Comparison of ENCODE assay signal across 21 cellular contexts in genomic region chr11:88183233-88183632, GRCh38. TPM values are rescaled to one million over a fixed set of nuclear protein-coding genes. Genes with fewer than 3 reads are reported as not detected.
DNase-seq lines count a peak whose midpoint lies in the region; ATAC-seq and TF ChIP-seq lines count a peak whose summit lies in the region.
"Had no signal": no experiment of that assay in that cellular context is flagged by ENCODE, and none has a peak within 500 bp of the region (broad histone marks: within the 10 kb centered on the region; RNA-seq: fewer than 3 reads in every experiment).

No MANE protein-coding gene starts in this region.

- peaks cover 4% of the 10 kb centered on the region for H3K9me3 Mint-ChIP-seq in neural progenitor cell

- H3K27ac ChIP-seq in thyroid gland (no peak overlapping the region), neural progenitor cell (no peak overlapping the region)
- H3K27ac ChIP-seq: HL-60 had no signal

- peak; percentile 73 for ATAC-seq in esophagus mucosa
- ATAC-seq: K562, SK-N-SH treated with all-trans-retinoic acid at 6 μM for 48 hours had no signal

- H3K4me3 Mint-ChIP-seq in neural progenitor cell = no peak overlapping the region
- H3K4me3 Mint-ChIP-seq: B cell; CD4-positive, CD25-positive, alpha-beta regulatory T cell had no signal

- H3K4me3 ChIP-seq in thyroid gland (replicated peaks in 1 of 3) = no peak overlapping the region
- no peak overlapping the region for H3K4me3 ChIP-seq in lower leg skin (ENCODE audit: low read depth, poor library complexity, severe bottlenecking)
- H3K4me3 ChIP-seq in neural progenitor cell = no peak overlapping the region
- H3K4me3 ChIP-seq: K562 had no signal

- H3K36me3 ChIP-seq in thyroid gland (no peaks in the 10 kb centered on the region), neural progenitor cell (no peaks in the 10 kb centered on the region)

- no peaks in the 10 kb centered on the region for H4K20me1 ChIP-seq in neural progenitor cell (ENCODE audit: low read depth)

- H3K79me2 ChIP-seq in neural progenitor cell (ENCODE audit: low read depth) = no peaks in the 10 kb centered on the region

- no peak overlapping the region for H3K4me2 ChIP-seq in neural progenitor cell

- H3K27me3 ChIP-seq in thyroid gland = no peaks in the 10 kb centered on the region
- no peaks in the 10 kb centered on the region for H3K27me3 ChIP-seq in neural progenitor cell

- no peak overlapping the region for H3K27ac Mint-ChIP-seq in neural progenitor cell
- H3K27ac Mint-ChIP-seq: B cell; CD4-positive, CD25-positive, alpha-beta regulatory T cell had no signal

- no peak overlapping the region for H3K9ac ChIP-seq in neural progenitor cell

- no peak for TF ChIP-seq POLR2A in thyroid gland (IDR thresholded peaks at IDR 0.05)
- TF ChIP-seq POLR2A in lower leg skin (IDR thresholded peaks at IDR 0.05) = no peak

- 36 to 49% methylated on average over 3 of the region's 3 CpGs for WGBS in thyroid gland, 2 donors
- 50 to 57% methylated on average over 3 of the region's 3 CpGs for WGBS in lower leg skin, 2 donors

- H3K27me3 Mint-ChIP-seq in neural progenitor cell (ENCODE audit: insufficient read depth, low read depth) = peaks cover 4% of the 10 kb centered on the region

- H3K36me3 Mint-ChIP-seq in neural progenitor cell = no peaks in the 10 kb centered on the region
- H3K36me3 Mint-ChIP-seq: CD4-positive, CD25-positive, alpha-beta regulatory T cell had no signal

- H3K9me3 ChIP-seq in thyroid gland = no peaks in the 10 kb centered on the region
- H3K9me3 ChIP-seq in neural progenitor cell (ENCODE audit: low read depth) = no peaks in the 10 kb centered on the region
- H3K9me3 ChIP-seq: Caco-2 had no signal

- H3K4me1 ChIP-seq in thyroid gland = no peaks in the 10 kb centered on the region
- H3K4me1 ChIP-seq in neural progenitor cell = no peaks in the 10 kb centered on the region

- no peak for TF ChIP-seq CTCF in thyroid gland (IDR thresholded peaks at IDR 0.05)
- TF ChIP-seq CTCF in lower leg skin (IDR thresholded peaks at IDR 0.05) = no peak
- no peak for TF ChIP-seq CTCF in neural progenitor cell (IDR thresholded peaks at IDR 0.05)

- no peak overlapping the region for H2AFZ ChIP-seq in neural progenitor cell (replicated peaks)

- intact Hi-C loops in thyroid gland (cut with DNase I) (no loop called here), lower leg skin (cut with DNase I; ENCODE audit: low total_unique reads) (no loop called here)

- peak; percentile 25 for DNase-seq in HT-29 (ENCODE audit: low spot score)
- DNase-seq in NCI-H510A (lab: John Stamatoyannopoulos, UW) = peak; percentile 80
- peak; percentile 54 to 57 for DNase-seq in thyroid gland
- DNase-seq in lower leg skin (ENCODE audit: low spot score in 2 of 2) = no peak
- no peak for DNase-seq in neural progenitor cell (ENCODE audit: low spot score)
- DNase-seq in AG08395 (ENCODE audit: low spot score) = no peak
- DNase-seq: ACHN; Caco-2; CD4-positive, CD25-positive, alpha-beta regulatory T cell; H7; MV-4-11; NCI-H1417; NCI-H2081; NCI-H2227 treated with DMSO at 0.1 percent for 48 hours; NCI-H69; SHP77 treated with DMSO at 0.1 percent for 48 hours had no signal

- H3K4me1 Mint-ChIP-seq in neural progenitor cell = peaks cover 12% of the 10 kb centered on the region
- H3K4me1 Mint-ChIP-seq: B cell had no signal

- no peaks in the 10 kb centered on the region for H3F3A ChIP-seq in neural progenitor cell (ENCODE audit: low read depth)

RNA-seq across cellular contexts. Expression of gene RAB38, which starts 8.0 kb away (rescaled TPM):
- total RNA-seq in HT-29 (2014; rRNA removed; shearing (Covaris generic)) = not detected in 2 replicates
- 84.7 TPM for total RNA-seq in esophagus mucosa
- total RNA-seq in thyroid gland = 10 to 100 TPM in 2 of 4 donors, 1 to 10 TPM in 2; 5.6 to 12.9 (median 9.0) TPM
- 10 to 100 TPM; 26.9 to 87.3 (median 69.6) TPM for total RNA-seq in lower leg skin
- total RNA-seq in neural progenitor cell (ENCODE audit: low replicate concordance) = 8.1 and 10.1 TPM in 2 replicates
- total RNA-seq: B cell had no signal

Comparison
In these comparisons a context has a peak if more than half of its experiments do, and no peak if none do; other contexts are left out.
1. DNase-seq: peak in HT-29 (single experiment), NCI-H510A (single experiment) and thyroid gland (2 of 2); none in lower leg skin (0 of 2), neural progenitor cell (single experiment) and AG08395 (single experiment).